Comparison of ENCODE assay signal across 27 cellular contexts in the genomic region with DNA sequence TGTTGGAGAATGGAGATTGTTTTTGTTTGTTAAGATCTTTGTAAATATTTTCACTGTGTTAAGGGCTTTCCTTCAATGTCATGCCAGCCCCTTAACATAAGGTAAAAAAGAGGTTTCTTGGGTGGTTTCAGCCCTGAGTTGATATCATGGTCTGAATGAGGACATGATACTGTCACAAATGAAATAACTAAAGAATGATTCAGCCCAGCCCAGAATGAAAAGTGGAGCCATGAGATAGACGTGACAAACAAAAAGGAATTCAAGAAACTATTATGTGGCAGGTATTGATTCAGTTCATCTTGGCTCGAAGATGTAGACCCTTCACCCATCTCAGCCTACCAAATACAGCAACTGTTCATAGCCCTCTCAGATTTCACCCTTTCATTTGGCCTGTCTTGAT.
A peak's percentile ranks its signal among the peaks of the same experiment; 100 is the strongest.
DNase-seq lines count a peak whose midpoint lies in the region; ATAC-seq and TF ChIP-seq lines count a peak whose summit lies in the region.
"Had no signal": no experiment of that assay in that cellular context is flagged by ENCODE, and none has a peak within 500 bp of the region (broad histone marks: within the 10 kb centered on the region; RNA-seq: fewer than 3 reads in every experiment).

No MANE protein-coding gene starts in this region.

- H3K27me3 ChIP-seq in cardiac muscle cell (no peaks in the 10 kb centered on the region), WERI-Rb-1 (ENCODE audit: insufficient read depth, low read depth, severe bottlenecking) (no peaks in the 10 kb centered on the region), gastrocnemius medialis (no peaks in the 10 kb centered on the region)
- H3K27me3 ChIP-seq: BLaER1 treated with 17β-estradiol and CSF1 and Interleukin-3, amounts not matched to agents 10 nM and 100 nM had no signal

- TF ChIP-seq POLR2A in gastrocnemius medialis (IDR thresholded peaks at IDR 0.05) = no peak

- DNase-seq in cardiac muscle cell (ENCODE audit: low read depth in 1 of 2, low spot score in 1 of 2) (no peak), Right ventricle myocardium inferior (ENCODE audit: missing footprints) (no peak), ELR (ENCODE audit: low read depth) (peak; percentile 27), WERI-Rb-1 (no peak), gastrocnemius medialis (no peak), cerebellar cortex (ENCODE audit: low spot score) (no peak)
- DNase-seq in activated T-cell treated with anti-CD3 and anti-CD28 coated beads, Interleukin-2, amount 50 U/mL, for 4 hours = no peak
- DNase-seq: AML-193; CD4-positive, alpha-beta memory T cell; COR-L47; DMS79 treated with DMSO at 0.1 percent for 48 hours; H7; IMR-90; KG1; MM.1S; NCI-H1048; NCI-H1417 treated with DMSO at 0.1 percent for 48 hours; NCI-H1694 treated with DMSO at 0.1 percent for 48 hours; NCI-H2081; NCI-H2227 treated with DMSO at 0.1 percent for 48 hours; NCI-H526 treated with DMSO at 0.1 percent for 48 hours; SIG-M5 had no signal

- H3K36me3 Mint-ChIP-seq in activated T-cell treated with anti-CD3 and anti-CD28 coated beads, Interleukin-2, amount 50 U/mL, for 4 hours (ENCODE audit: insufficient read depth) = no peaks in the 10 kb centered on the region
- H3K36me3 Mint-ChIP-seq: CD4-positive, alpha-beta memory T cell had no signal

- peaks cover 22% of the 10 kb centered on the region for H3K4me1 ChIP-seq in cardiac muscle cell (ENCODE audit: low read depth)
- peaks cover 56 to 61% of the 10 kb centered on the region in 2 donors for H3K4me1 ChIP-seq in gastrocnemius medialis

- H3K4me1 Mint-ChIP-seq in activated T-cell treated with anti-CD3 and anti-CD28 coated beads, Interleukin-2, amount 50 U/mL, for 4 hours (ENCODE audit: low read depth) = peaks cover 7% of the 10 kb centered on the region

- peak overlapping the region; percentile 34 for H3K27ac ChIP-seq in cardiac muscle cell
- peak overlapping the region; percentile 91 for H3K27ac ChIP-seq in WERI-Rb-1
- peak overlapping the region; percentile 58 to 70 (median 64) for H3K27ac ChIP-seq in gastrocnemius medialis
- H3K27ac ChIP-seq: BLaER1 treated with 17β-estradiol and CSF1 and Interleukin-3, amounts not matched to agents 10 nM and 100 nM; RWPE1; SK-N-MC had no signal

- H3K36me3 ChIP-seq in cardiac muscle cell (peaks cover 22% of the 10 kb centered on the region), WERI-Rb-1 (peaks cover 16% of the 10 kb centered on the region), gastrocnemius medialis (no peaks in the 10 kb centered on the region)
- H3K36me3 ChIP-seq: BLaER1 treated with 17β-estradiol and CSF1 and Interleukin-3, amounts not matched to agents 10 nM and 100 nM had no signal

- H3K9me3 Mint-ChIP-seq in activated T-cell treated with anti-CD3 and anti-CD28 coated beads, Interleukin-2, amount 50 U/mL, for 4 hours = no peaks in the 10 kb centered on the region

- H3K4me3 Mint-ChIP-seq in activated T-cell treated with anti-CD3 and anti-CD28 coated beads, Interleukin-2, amount 50 U/mL, for 4 hours = no peak overlapping the region
- H3K4me3 Mint-ChIP-seq: CD4-positive, alpha-beta memory T cell had no signal

- H3K4me3 ChIP-seq in cardiac muscle cell (no peak overlapping the region), WERI-Rb-1 (ENCODE audit: low read depth, low read length) (no peak overlapping the region), gastrocnemius medialis (no peak overlapping the region)
- H3K4me3 ChIP-seq: BLaER1 treated with 17β-estradiol and CSF1 and Interleukin-3, amounts not matched to agents 10 nM and 100 nM; SK-N-MC had no signal

- no peak for ATAC-seq in Right ventricle myocardium inferior
- no peak for ATAC-seq in gastrocnemius medialis
- ATAC-seq in activated T-cell treated with anti-CD3 and anti-CD28 coated beads, Interleukin-2, amount 50 U/mL, for 4 hours = no peak
- no peak for ATAC-seq in HG03196 (IDR thresholded peaks at IDR 0.05; ENCODE audit: unreplicated experiment)
- ATAC-seq: Panc1 had no signal

- intact Hi-C loops in Right ventricle myocardium inferior (cut with DNase I) = loop anchor here (10.0 kb wide), 1 partner anchor 239 kb away; no protein-coding TSS in a partner anchor
- intact Hi-C loops in gastrocnemius medialis (cut with DNase I; ENCODE audit: low total_unique reads) = no loop called here

- H3K9me3 ChIP-seq in cardiac muscle cell (ENCODE audit: low read depth) (no peaks in the 10 kb centered on the region), WERI-Rb-1 (ENCODE audit: severe bottlenecking) (no peaks in the 10 kb centered on the region), gastrocnemius medialis (no peaks in the 10 kb centered on the region)
- H3K9me3 ChIP-seq: BLaER1 treated with 17β-estradiol and CSF1 and Interleukin-3, amounts not matched to agents 10 nM and 100 nM had no signal

- no peaks in the 10 kb centered on the region for H3K27me3 Mint-ChIP-seq in activated T-cell treated with anti-CD3 and anti-CD28 coated beads, Interleukin-2, amount 50 U/mL, for 4 hours (ENCODE audit: low read depth)
- H3K27me3 Mint-ChIP-seq: CD4-positive, alpha-beta memory T cell had no signal

- TF ChIP-seq CTCF in cardiac muscle cell (IDR thresholded peaks at IDR 0.05; ENCODE audit: low read depth, low read length) (no peak), WERI-Rb-1 (IDR thresholded peaks at IDR 0.05; ENCODE audit: low read depth, low read length) (no peak), gastrocnemius medialis (IDR thresholded peaks at IDR 0.05 in 4 of 5, conservative IDR thresholded peaks at IDR 0.05 in 1 of 5) (no peak)

- in situ Hi-C loops in gastrocnemius medialis (cut with MboI; ENCODE audit: low sequenced_read_pairs in 4 of 4) = no loop called here

Comparison
In these comparisons a context has a peak if more than half of its experiments do, and no peak if none do; other contexts are left out.
1. H3K27ac ChIP-seq: peak in every context shown above with its lines; median percentile 91 in WERI-Rb-1; 64 in gastrocnemius medialis; 34 in cardiac muscle cell.